In the genomic region with DNA sequence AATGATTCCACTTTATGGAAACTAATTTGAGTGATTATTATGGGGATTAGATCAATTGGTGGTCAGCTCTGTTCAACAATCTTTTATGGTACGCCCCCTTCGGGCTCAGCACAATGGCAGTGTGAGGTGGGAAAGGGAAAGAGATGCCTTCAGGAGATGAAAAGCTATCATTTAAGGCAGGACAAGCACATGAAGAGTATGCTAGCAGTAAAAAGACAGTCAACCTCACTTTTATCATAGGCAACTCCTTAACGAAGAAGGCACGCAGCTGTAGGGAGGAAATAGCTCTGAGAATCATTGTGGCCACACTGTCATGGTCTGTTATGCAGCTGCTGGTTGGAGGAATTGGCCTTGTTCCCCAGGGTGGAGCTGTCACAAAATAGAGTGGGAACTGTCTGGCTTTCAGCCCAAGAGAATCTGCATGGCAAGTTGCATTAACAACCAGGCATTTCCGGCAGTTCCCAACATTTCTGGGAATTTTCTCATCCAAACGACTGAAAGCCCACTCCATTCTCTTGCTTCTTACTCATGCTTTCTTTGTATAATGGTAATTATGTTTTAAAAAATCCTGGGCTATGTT, we compare ENCODE assay signal across 10 cellular contexts. TPM values are rescaled to one million over a fixed set of nuclear protein-coding genes. Genes with fewer than 3 reads are reported as not detected.
DNase-seq lines count a peak whose midpoint lies in the region; ATAC-seq and TF ChIP-seq lines count a peak whose summit lies in the region.
"Had no signal": no experiment of that assay in that cellular context is flagged by ENCODE, and none has a peak within 500 bp of the region (broad histone marks: within the 10 kb centered on the region; RNA-seq: fewer than 3 reads in every experiment).

No MANE protein-coding gene starts in this region.

- in situ Hi-C loops in transverse colon (cut with MboI; ENCODE audit: low pct_ligation_motif_present in 1 of 4, low pct_unique_long_range_greater_than_20kb in 1 of 4, low sequenced_read_pairs in 3 of 4): no loop called here

- POLR2A ChIA-PET in RWPE1 (lab: Yijun Ruan, JAX; ENCODE audit: low non-redundant PET): no interaction called here

- TF ChIP-seq CTCF in RWPE1 (conservative IDR thresholded peaks at IDR 0.05; ENCODE audit: low read depth): no peak
- no peak for TF ChIP-seq CTCF in transverse colon (IDR thresholded peaks at IDR 0.05)

- DNase-seq in RWPE1 (ENCODE audit: low spot score) (no peak), left cardiac atrium (peak; percentile 71), transverse colon (no peak), NCI-H2029 treated with DMSO at 0.1 percent for 48 hours (lab: John Stamatoyannopoulos, UW) (no peak), NK-92 (lab: John Stamatoyannopoulos, UW; ENCODE audit: unreplicated experiment) (no peak)
- no peak for DNase-seq in effector memory CD8-positive, alpha-beta T cell
- no peak for DNase-seq in activated naive CD4-positive, alpha-beta T cell treated with anti-CD3 and anti-CD28 coated beads, Interleukin-2, amount 50 U/mL, for 16 hours

- no peaks in the 10 kb centered on the region for H3K27me3 ChIP-seq in transverse colon
- H3K27me3 ChIP-seq: dorsolateral prefrontal cortex had no signal

- CTCF ChIA-PET in RWPE1 (lab: Yijun Ruan, JAX): interaction anchor here (0.6 kb wide), 1 partner anchor 68 kb away, joined by 4 read pairs; no protein-coding TSS in a partner anchor

- ATAC-seq in GM21825 (IDR thresholded peaks at IDR 0.05; ENCODE audit: unreplicated experiment) (peak; percentile 52), left cardiac atrium (peak; percentile 85 to 88)
- ATAC-seq in effector memory CD8-positive, alpha-beta T cell (replicated peaks): no peak

- no peaks in the 10 kb centered on the region for H3K36me3 Mint-ChIP-seq in effector memory CD8-positive, alpha-beta T cell (ENCODE audit: insufficient read depth)

- no peak for TF ChIP-seq EP300 in transverse colon (IDR thresholded peaks at IDR 0.05; ENCODE audit: low read depth)

- peaks cover 0 to 1% (median 0%) of the 10 kb centered on the region in 4 donors for H3K36me3 ChIP-seq in transverse colon

- intact Hi-C loops in left cardiac atrium (cut with DNase I): loop anchor here in 1 of 2 donors (2.0 kb wide), 1 partner anchor 14 kb away; no protein-coding TSS in a partner anchor
- intact Hi-C loops in transverse colon (cut with DNase I; ENCODE audit: low total_unique reads): no loop called here

- H3K4me3 ChIP-seq in transverse colon: no peak overlapping the region
- H3K4me3 ChIP-seq: dorsolateral prefrontal cortex had no signal

- H3K4me1 ChIP-seq in transverse colon: peaks cover 0 to 24% (median 12%) of the 10 kb centered on the region in 4 donors

- H3K9me3 Mint-ChIP-seq in effector memory CD8-positive, alpha-beta T cell: peaks cover 1 to 11% of the 10 kb centered on the region in 2 donors

- peak overlapping the region; percentile 67; the same call in 1 of the 2 replicates for H3K27ac ChIP-seq in RWPE1
- H3K27ac ChIP-seq in transverse colon: peak overlapping the region; percentile 31 to 45 (median 38)
- H3K27ac ChIP-seq: KMS-11 had no signal

- H3K9me3 ChIP-seq in transverse colon: no peaks in the 10 kb centered on the region

- H3K4me1 Mint-ChIP-seq in effector memory CD8-positive, alpha-beta T cell (ENCODE audit: low read depth in 2 of 2): peaks cover 1 to 6% of the 10 kb centered on the region in 2 donors

- H3K27me3 Mint-ChIP-seq in effector memory CD8-positive, alpha-beta T cell: peaks cover 21 to 26% of the 10 kb centered on the region in 2 donors

- H3K4me3 Mint-ChIP-seq in effector memory CD8-positive, alpha-beta T cell: no peak overlapping the region

- 47 to 55% methylated on average over 3 to 6 of the region's 6 CpGs for WGBS in transverse colon (ENCODE audit: low coverage in 1 of 2), 2 donors

- no peak for TF ChIP-seq POLR2A in transverse colon (IDR thresholded peaks at IDR 0.05)

- no peak overlapping the region for H3K27ac Mint-ChIP-seq in effector memory CD8-positive, alpha-beta T cell

RNA-seq across cellular contexts. Expression of a gene that starts 54.4 kb away (rescaled TPM):
- total RNA-seq in left cardiac atrium (10 to 100 TPM in 1 of 2 donors, 1 to 10 TPM in 1; 9.0 to 12.7 TPM), transverse colon (10 to 100 TPM; 34.2 to 65.5 (median 56.5) TPM)
